8 cellular contexts compared by ENCODE assay signal in the genomic region with DNA sequence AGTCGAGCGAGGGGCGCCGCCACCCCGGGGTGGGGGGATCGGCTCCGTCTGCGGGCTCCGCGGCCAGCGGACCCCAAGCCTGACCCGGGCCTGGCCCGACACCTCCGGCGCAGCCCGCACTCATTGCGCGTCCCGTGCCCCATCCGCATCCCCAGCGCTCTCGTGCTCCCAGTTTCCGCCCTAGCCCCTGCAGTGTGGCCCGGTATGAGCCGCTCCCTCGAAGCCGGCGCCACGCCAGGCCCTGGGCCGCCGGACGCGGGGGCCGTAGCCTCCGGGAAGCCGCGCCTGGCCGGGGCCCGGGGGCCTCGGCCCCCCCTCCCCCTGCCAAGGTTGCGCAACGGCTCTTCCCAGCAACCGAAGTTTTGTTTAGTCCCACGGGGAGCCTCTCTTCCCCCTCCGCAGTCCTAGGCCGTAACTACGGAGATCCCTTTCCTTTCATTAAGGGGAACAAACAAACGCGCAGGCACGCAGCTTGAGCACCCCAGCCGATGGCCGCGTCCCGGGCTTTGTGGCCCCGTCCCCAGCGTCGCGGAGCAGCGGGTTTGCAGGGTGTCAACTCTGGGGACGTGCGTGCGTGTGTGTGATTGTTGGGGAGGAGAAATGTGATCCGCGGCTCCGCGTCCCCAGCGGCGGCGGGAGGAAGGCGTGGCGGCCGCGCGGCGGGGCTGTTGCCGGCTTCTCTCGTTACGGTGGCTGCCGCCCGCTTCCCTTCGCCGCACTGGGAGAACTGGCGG. TPM values are rescaled to one million over a fixed set of nuclear protein-coding genes. Genes with fewer than 3 reads are reported as not detected.
A peak's percentile ranks its signal among the peaks of the same experiment; 100 is the strongest.
DNase-seq lines count a peak whose midpoint lies in the region; ATAC-seq and TF ChIP-seq lines count a peak whose summit lies in the region.

No MANE protein-coding gene starts in this region.

- peaks cover 45% of the 10 kb centered on the region for H3K4me1 Mint-ChIP-seq in chondrocyte (ENCODE audit: low read depth)

- DNase-seq in AG08396 (ENCODE audit: low spot score) (peak; percentile 93), NCI-H345 (lab: John Stamatoyannopoulos, UW) (peak; percentile 87), chondrocyte (ENCODE audit: low spot score) (no peak)
- peak; percentile 49 to 56 for DNase-seq in activated CD4-positive, alpha-beta T cell treated with anti-CD3 and anti-CD28 coated beads for 24 hours (ENCODE audit: low read depth in 2 of 2)
- peak; percentile 43 to 65 (median 56) for DNase-seq in stimulated activated CD4-positive, alpha-beta T cell treated with anti-CD3 and anti-CD28 coated beads, Interleukin-1b, Interleukin-23, amount 100 ng/mL, for 24 hours (ENCODE audit: low read depth in 4 of 4, low spot score in 1 of 4)

- H3K27me3 Mint-ChIP-seq in chondrocyte (ENCODE audit: low read depth) = no peaks in the 10 kb centered on the region

- peak; percentile 54 for TF ChIP-seq CTCF in chondrocyte (IDR thresholded peaks at IDR 0.05)

- peak overlapping the region; percentile 100 for H3K27ac Mint-ChIP-seq in chondrocyte (ENCODE audit: unreplicated experiment)

- H3K27ac ChIP-seq in layer of hippocampus (ENCODE audit: low read depth, low read length) = peak overlapping the region; percentile 98

- no peaks in the 10 kb centered on the region for H3K9me3 Mint-ChIP-seq in chondrocyte (ENCODE audit: low read depth)

- no peaks in the 10 kb centered on the region for H3K36me3 Mint-ChIP-seq in chondrocyte (ENCODE audit: low read depth)

- peak overlapping the region; percentile 96 for H3K4me3 Mint-ChIP-seq in chondrocyte (ENCODE audit: unreplicated experiment)

- ATAC-seq in GM18909 (IDR thresholded peaks at IDR 0.05; ENCODE audit: poor library complexity, unreplicated experiment) (peak; percentile 51), HG03175 (IDR thresholded peaks at IDR 0.05; ENCODE audit: unreplicated experiment) (peak; percentile 47)

- H3K27me3 ChIP-seq in layer of hippocampus (ENCODE audit: control insufficient read depth, insufficient read depth, low read length) = no peaks in the 10 kb centered on the region

RNA-seq across cellular contexts. Expression of a gene that starts 0.9 kb away (rescaled TPM):
- total RNA-seq in chondrocyte = 77.6 to 83.0 TPM (median 80.1 TPM) in 3 replicates
